10 cellular contexts compared by ENCODE assay signal in genomic region chr6:42790549-42791181, GRCh38. TPM values are rescaled to one million over a fixed set of nuclear protein-coding genes. Genes with fewer than 3 reads are reported as not detected.
DNase-seq lines count a peak whose midpoint lies in the region; ATAC-seq, FAIRE-seq and TF ChIP-seq lines count a peak whose summit lies in the region.
"Had no signal": no experiment of that assay in that cellular context is flagged by ENCODE, and none has a peak within 500 bp of the region (broad histone marks: within the 10 kb centered on the region; RNA-seq: fewer than 3 reads in every experiment).

No MANE protein-coding gene starts in this region.

- peaks cover 32% of the 10 kb centered on the region for H3K4me1 Mint-ChIP-seq in activated CD4-positive, alpha-beta T cell treated with anti-CD3 and anti-CD28 coated beads, Interleukin-2, amount 10 ng/mL, durations not matched to agents 7 days and 5 days
- H3K4me1 Mint-ChIP-seq in activated naive CD8-positive, alpha-beta T cell treated with anti-CD3 and anti-CD28 coated beads, Interleukin-2, amount 10 ng/mL, durations not matched to agents 7 days and 5 days: peaks cover 21% of the 10 kb centered on the region

- no peaks in the 10 kb centered on the region for H3K27me3 Mint-ChIP-seq in activated CD4-positive, alpha-beta T cell treated with anti-CD3 and anti-CD28 coated beads, Interleukin-2, amount 10 ng/mL, durations not matched to agents 7 days and 5 days
- no peaks in the 10 kb centered on the region for H3K27me3 Mint-ChIP-seq in activated naive CD8-positive, alpha-beta T cell treated with anti-CD3 and anti-CD28 coated beads, Interleukin-2, amount 10 ng/mL, durations not matched to agents 7 days and 5 days

- ATAC-seq in activated naive CD8-positive, alpha-beta T cell treated with anti-CD3 and anti-CD28 coated beads, Interleukin-2, amount 10 ng/mL, durations not matched to agents 7 days and 5 days (ENCODE audit: low read depth): no peak
- ATAC-seq in lower lobe of right lung: peak in 1 of 2 donors; percentile 17
- no peak for ATAC-seq in thoracic aorta (ENCODE audit: insufficient number of reproducible peaks, low FRiP score, low read depth)

- H3K4me3 ChIP-seq in lower lobe of right lung: no peak overlapping the region
- H3K4me3 ChIP-seq in thoracic aorta: no peak overlapping the region
- H3K4me3 ChIP-seq: BLaER1 treated with 17β-estradiol and CSF1 and Interleukin-3, amounts not matched to agents 10 nM and 100 nM had no signal

- H3K4me3 Mint-ChIP-seq in activated CD4-positive, alpha-beta T cell treated with anti-CD3 and anti-CD28 coated beads, Interleukin-2, amount 10 ng/mL, durations not matched to agents 7 days and 5 days: no peak overlapping the region
- no peak overlapping the region for H3K4me3 Mint-ChIP-seq in activated naive CD8-positive, alpha-beta T cell treated with anti-CD3 and anti-CD28 coated beads, Interleukin-2, amount 10 ng/mL, durations not matched to agents 7 days and 5 days

- no peak for FAIRE-seq in HTR-8/SVneo (lab: Jason Lieb, UNC)

- H3K9me3 Mint-ChIP-seq in activated CD4-positive, alpha-beta T cell treated with anti-CD3 and anti-CD28 coated beads, Interleukin-2, amount 10 ng/mL, durations not matched to agents 7 days and 5 days: no peaks in the 10 kb centered on the region
- H3K9me3 Mint-ChIP-seq in activated naive CD8-positive, alpha-beta T cell treated with anti-CD3 and anti-CD28 coated beads, Interleukin-2, amount 10 ng/mL, durations not matched to agents 7 days and 5 days: no peaks in the 10 kb centered on the region

- no peaks in the 10 kb centered on the region for H3K9me3 ChIP-seq in lower lobe of right lung
- H3K9me3 ChIP-seq in thoracic aorta: no peaks in the 10 kb centered on the region
- H3K9me3 ChIP-seq: BLaER1 treated with 17β-estradiol and CSF1 and Interleukin-3, amounts not matched to agents 10 nM and 100 nM had no signal

- H3K4me1 ChIP-seq in lower lobe of right lung (peaks cover 57% of the 10 kb centered on the region), thoracic aorta (ENCODE audit: control insufficient read depth in 1 of 2, low read depth in 2 of 2) (peaks cover 48 to 67% of the 10 kb centered on the region in 2 donors)

- H3K27me3 ChIP-seq in lower lobe of right lung (ENCODE audit: low read depth) (no peaks in the 10 kb centered on the region), thoracic aorta (replicated peaks; ENCODE audit: insufficient read depth) (no peaks in the 10 kb centered on the region)
- H3K27me3 ChIP-seq: BLaER1 treated with 17β-estradiol and CSF1 and Interleukin-3, amounts not matched to agents 10 nM and 100 nM had no signal

- intact Hi-C loops in lower lobe of right lung (cut with DNase I): no loop called here

- no peak for DNase-seq in activated CD4-positive, alpha-beta T cell treated with anti-CD3 and anti-CD28 coated beads, Interleukin-2, amount 10 ng/mL, durations not matched to agents 7 days and 5 days
- DNase-seq in activated CD4-positive, alpha-beta T cell treated with anti-CD3 and anti-CD28 coated beads for 48 hours: no peak
- DNase-seq in activated naive CD8-positive, alpha-beta T cell treated with anti-CD3 and anti-CD28 coated beads, Interleukin-2, amount 10 ng/mL, durations not matched to agents 7 days and 5 days: no peak
- DNase-seq in lower lobe of right lung: no peak
- DNase-seq in thoracic aorta (ENCODE audit: low spot score): no peak
- no peak for DNase-seq in HTR-8/SVneo (ENCODE audit: insufficient read length, low spot score)
- no peak for DNase-seq in kidney tubule cell (ENCODE audit: low spot score)
- no peak for DNase-seq in activated CD4-positive, CD25-positive, alpha-beta regulatory T cell (lab: John Stamatoyannopoulos, UW)
- DNase-seq: kidney glomerular epithelial cell had no signal

- peak overlapping the region; percentile 14 for H3K27ac Mint-ChIP-seq in activated CD4-positive, alpha-beta T cell treated with anti-CD3 and anti-CD28 coated beads, Interleukin-2, amount 10 ng/mL, durations not matched to agents 7 days and 5 days
- peak overlapping the region; percentile 10 for H3K27ac Mint-ChIP-seq in activated naive CD8-positive, alpha-beta T cell treated with anti-CD3 and anti-CD28 coated beads, Interleukin-2, amount 10 ng/mL, durations not matched to agents 7 days and 5 days

- H3K36me3 ChIP-seq in lower lobe of right lung: no peaks in the 10 kb centered on the region
- no peaks in the 10 kb centered on the region for H3K36me3 ChIP-seq in thoracic aorta

- H3K36me3 Mint-ChIP-seq in activated CD4-positive, alpha-beta T cell treated with anti-CD3 and anti-CD28 coated beads, Interleukin-2, amount 10 ng/mL, durations not matched to agents 7 days and 5 days (ENCODE audit: low read depth): peaks cover 15% of the 10 kb centered on the region
- peaks cover 24% of the 10 kb centered on the region for H3K36me3 Mint-ChIP-seq in activated naive CD8-positive, alpha-beta T cell treated with anti-CD3 and anti-CD28 coated beads, Interleukin-2, amount 10 ng/mL, durations not matched to agents 7 days and 5 days

- POLR2A ChIA-PET in activated CD4-positive, alpha-beta T cell treated with anti-CD3 and anti-CD28 coated beads, Interleukin-2, amount 10 ng/mL, durations not matched to agents 7 days and 5 days (lab: Charles Lee): interaction anchor here (0.9 kb wide), 1 partner anchor 44 kb away, joined by 3 read pairs; the partner anchor contains the start of gene TBCC
- POLR2A ChIA-PET in activated naive CD8-positive, alpha-beta T cell treated with anti-CD3 and anti-CD28 coated beads, Interleukin-2, amount 10 ng/mL, durations not matched to agents 7 days and 5 days (lab: Charles Lee): interaction anchor here (0.7 to 2.8 kb wide), 3 partner anchors 20 to 45 kb away, joined by 5 to 13 read pairs (median 6); partner anchors contain the start of gene TBCC

- TF ChIP-seq CTCF in lower lobe of right lung (IDR thresholded peaks at IDR 0.05) (no peak), thoracic aorta (IDR thresholded peaks at IDR 0.05) (no peak)

- CTCF ChIA-PET in activated CD4-positive, alpha-beta T cell treated with anti-CD3 and anti-CD28 coated beads, Interleukin-2, amount 10 ng/mL, durations not matched to agents 7 days and 5 days (lab: Charles Lee): no interaction called here

- H3K27ac ChIP-seq in lower lobe of right lung: peak overlapping the region; percentile 3
- peak overlapping the region; percentile 33 to 74 for H3K27ac ChIP-seq in thoracic aorta

RNA-seq across cellular contexts. Expression of gene BICRAL, which starts 8.8 kb away (rescaled TPM):
- total RNA-seq in activated CD4-positive, alpha-beta T cell treated with anti-CD3 and anti-CD28 coated beads, Interleukin-2, amount 10 ng/mL, durations not matched to agents 7 days and 5 days: 10 to 100 TPM; 23.4 to 27.8 TPM
- 10 to 100 TPM; 28.3 to 29.6 TPM for total RNA-seq in activated naive CD8-positive, alpha-beta T cell treated with anti-CD3 and anti-CD28 coated beads, Interleukin-2, amount 10 ng/mL, durations not matched to agents 7 days and 5 days
- total RNA-seq in lower lobe of right lung (20.7 TPM), thoracic aorta (10 to 100 TPM; 16.5 to 18.8 TPM)

RNA-seq across cellular contexts. Expression of gene TBCC, which starts 44.8 kb away (rescaled TPM):
- 10 to 100 TPM; 37.1 to 38.6 TPM for total RNA-seq in activated CD4-positive, alpha-beta T cell treated with anti-CD3 and anti-CD28 coated beads, Interleukin-2, amount 10 ng/mL, durations not matched to agents 7 days and 5 days
- total RNA-seq in activated naive CD8-positive, alpha-beta T cell treated with anti-CD3 and anti-CD28 coated beads, Interleukin-2, amount 10 ng/mL, durations not matched to agents 7 days and 5 days: 10 to 100 TPM; 48.6 to 50.4 TPM
- total RNA-seq in lower lobe of right lung (19.3 TPM), thoracic aorta (10 to 100 TPM; 26.4 to 33.8 TPM)
